Comparison of ENCODE assay signal across 17 cellular contexts in the genomic region with DNA sequence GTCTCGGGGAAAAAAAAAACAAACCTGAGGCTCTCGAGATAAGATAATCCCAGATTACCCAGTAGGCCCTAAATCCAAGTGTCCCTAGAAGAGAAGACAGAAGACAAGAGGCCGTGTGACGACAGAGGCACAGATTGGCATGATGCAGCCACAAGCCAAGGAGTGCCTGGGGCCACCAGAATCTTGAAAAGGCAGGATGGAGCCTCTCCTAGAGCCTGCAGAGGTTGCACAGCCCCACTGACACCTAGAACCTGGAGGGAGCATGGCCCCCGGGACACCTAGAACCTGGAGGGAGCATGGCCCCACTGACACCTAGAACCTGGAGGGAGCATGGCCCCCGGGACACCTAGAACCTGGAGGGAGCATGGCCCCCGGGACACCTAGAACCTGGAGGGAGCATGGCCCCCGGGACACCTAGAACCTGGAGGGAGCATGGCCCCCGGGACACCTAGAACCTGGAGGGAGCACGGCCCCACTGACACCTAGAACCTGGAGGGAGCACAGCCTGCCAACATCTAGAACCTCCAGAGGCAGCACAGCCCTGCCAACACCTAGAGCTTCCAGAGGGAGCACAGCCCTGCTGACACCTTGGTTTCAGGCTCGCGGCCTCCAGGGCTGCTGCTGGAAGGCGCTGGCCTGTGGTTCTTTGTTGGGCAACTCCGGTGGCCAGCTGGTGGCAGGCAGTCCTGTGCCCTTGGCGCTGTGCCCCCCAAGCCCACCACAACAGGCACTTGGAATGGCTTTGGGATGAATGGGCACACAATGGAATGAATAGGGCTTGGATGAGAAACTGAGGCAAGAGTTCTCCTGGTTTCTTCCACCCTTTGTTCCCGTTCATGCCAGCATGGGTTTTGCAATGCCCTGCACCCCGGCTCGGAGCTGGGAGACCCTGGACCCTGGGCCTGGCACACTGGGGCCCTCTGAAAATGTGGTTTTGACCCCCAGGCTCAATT. TPM values are rescaled to one million over a fixed set of nuclear protein-coding genes. Genes with fewer than 3 reads are reported as not detected.
DNase-seq lines count a peak whose midpoint lies in the region; ATAC-seq, FAIRE-seq and TF ChIP-seq lines count a peak whose summit lies in the region.
"Had no signal": no experiment of that assay in that cellular context is flagged by ENCODE, and none has a peak within 500 bp of the region (broad histone marks: within the 10 kb centered on the region; RNA-seq: fewer than 3 reads in every experiment).

No MANE protein-coding gene starts in this region.

- BruUV-seq in HepG2 (replicated peaks; lab: Mats Ljungman, UMichigan) = no TSS peak

- H3K9me2 ChIP-seq in SU-DHL-6 (replicated peaks; ENCODE audit: insufficient read depth, low read length) = no peaks in the 10 kb centered on the region

- TF ChIP-seq EP300 in HepG2 (IDR thresholded peaks at IDR 0.05; ENCODE audit: low read depth in 2 of 2, low read length in 2 of 2) (no peak), HepG2 (CRISPR knock-in tag; IDR thresholded peaks at IDR 0.05; ENCODE audit: borderline replicate concordance) (no peak)

- H3K79me2 ChIP-seq in SU-DHL-6 (ENCODE audit: insufficient read depth, low read length) (peaks cover 63% of the 10 kb centered on the region), HepG2 (ENCODE audit: insufficient read depth, low read length) (peaks cover 81% of the 10 kb centered on the region)

- H2AFZ ChIP-seq in SU-DHL-6 (ENCODE audit: low read depth, low read length, severe bottlenecking) (no peak overlapping the region), HepG2 (ENCODE audit: low read length) (no peak overlapping the region)
- H2AFZ ChIP-seq: GM23248 had no signal

- FAIRE-seq in HepG2 (lab: Jason Lieb, UNC) = no peak
- no peak for FAIRE-seq in D721Med (lab: Jason Lieb, UNC)

- peaks cover 33% of the 10 kb centered on the region for H3F3A ChIP-seq in SU-DHL-6 (ENCODE audit: insufficient read depth)

- H3K4me3 ChIP-seq in SU-DHL-6 (ENCODE audit: insufficient read depth, low read length, poor library complexity, severe bottlenecking) = no peak overlapping the region
- no peak overlapping the region for H3K4me3 ChIP-seq in HepG2 (replicated peaks in 1 of 3; ENCODE audit: insufficient read depth in 1 of 3, low read depth in 2 of 3, low read length in 3 of 3)
- no peak overlapping the region for H3K4me3 ChIP-seq in aorta (ENCODE audit: low read length in 2 of 2)
- no peak overlapping the region for H3K4me3 ChIP-seq in H7 (ENCODE audit: insufficient read depth, low read depth, low read length)
- H3K4me3 ChIP-seq: GM23248, SK-N-MC had no signal

- WGBS in HepG2 (ENCODE audit: low lambda C conversion rate) = over 99% methylated on average over 10 of the region's 18 CpGs
- WGBS in aorta, 2 donors = 91 to 97% methylated on average over 15 to 18 of the region's 18 CpGs

- CTCF ChIA-PET in HepG2 (lab: Yijun Ruan, JAX; ENCODE audit: low intra/inter-chr PET ratio, low total read pairs) = no interaction called here

- H4K20me1 ChIP-seq in SU-DHL-6 (ENCODE audit: low read depth, low read length) (no peaks in the 10 kb centered on the region), HepG2 (ENCODE audit: insufficient read depth, low read length) (peaks cover 40% of the 10 kb centered on the region; the same call in 1 of the 2 replicates)

- in situ Hi-C loops in HepG2 (cut with HindIII; ENCODE audit: extremely low pct_ligation_motif_present, low pct_unique_long_range_greater_than_20kb) = no loop called here

- H3K4me1 ChIP-seq in HepG2 (ENCODE audit: insufficient read depth, low read length) (no peaks in the 10 kb centered on the region), aorta (ENCODE audit: control insufficient read depth in 1 of 2, insufficient read depth in 2 of 2, low read length in 2 of 2) (no peaks in the 10 kb centered on the region)
- H3K4me1 ChIP-seq: Caco-2 had no signal

- no peak for TF ChIP-seq POLR2A in HepG2 (IDR thresholded peaks at IDR 0.05; ENCODE audit: insufficient read depth in 1 of 2, low read depth in 2 of 2, low read length in 2 of 2)

- H3K4me2 ChIP-seq in SU-DHL-6 (ENCODE audit: low read depth, low read length, poor library complexity, severe bottlenecking) = no peak overlapping the region
- H3K4me2 ChIP-seq in HepG2 (ENCODE audit: low read depth, low read length) = no peak overlapping the region

- H3K9ac ChIP-seq in SU-DHL-6 (ENCODE audit: low read length) (no peak overlapping the region), HepG2 (ENCODE audit: insufficient read depth, low read depth, low read length) (no peak overlapping the region)
- H3K9ac ChIP-seq: GM23248 had no signal

- H3K36me3 ChIP-seq in SU-DHL-6 (ENCODE audit: low read length) = no peaks in the 10 kb centered on the region
- H3K36me3 ChIP-seq in HepG2 (replicated peaks in 1 of 2; ENCODE audit: control insufficient read depth in 1 of 2, insufficient read depth in 2 of 2, low read length in 2 of 2) = peaks cover 2 to 21% of the 10 kb centered on the region in 2 experiments; a peak in 2 of 5 replicates
- H3K36me3 ChIP-seq in aorta (ENCODE audit: control insufficient read depth in 1 of 2, insufficient read depth in 2 of 2, low read length in 1 of 2) = no peaks in the 10 kb centered on the region
- no peaks in the 10 kb centered on the region; the same call in 1 of the 2 replicates for H3K36me3 ChIP-seq in H7 (replicated peaks; ENCODE audit: control insufficient read depth, insufficient read depth, low read length)

- intact Hi-C loops in left ventricle myocardium superior (cut with micrococcal nuclease) = no loop called here
- intact Hi-C loops in left cardiac atrium (cut with DNase I) = no loop called here
- intact Hi-C loops in HepG2 (cut with micrococcal nuclease; ENCODE audit: unreplicated experiment) = no loop called here
- intact Hi-C loops in aorta (cut with DNase I) = no loop called here

- peak; percentile 29 for DNase-seq in left ventricle myocardium superior
- DNase-seq in left cardiac atrium = no peak
- DNase-seq in HepG2 (ENCODE audit: low spot score) = no peak
- peak; percentile 35 to 40 for DNase-seq in aorta
- DNase-seq in H7 = no peak
- DNase-seq in D721Med (ENCODE audit: insufficient read length, low spot score) = no peak
- no peak for DNase-seq in activated naive CD4-positive, alpha-beta T cell treated with anti-CD3 and anti-CD28 coated beads, Interleukin-2, amount 50 U/mL, for 16 hours
- DNase-seq: Caco-2; CD4-positive, CD25-positive, alpha-beta regulatory T cell; GM23248; KG1; NCI-H1048; NCI-H1436 treated with DMSO at 0.1 percent for 48 hours; NCI-H2081; NCI-H748 treated with DMSO at 0.1 percent for 48 hours had no signal

- ATAC-seq in left ventricle myocardium superior (no peak), left cardiac atrium (no peak), HepG2 (no peak), aorta (ENCODE audit: low FRiP score) (no peak)

- POLR2A ChIA-PET in HepG2 (lab: Yijun Ruan, JAX) = no interaction called here

- no peak for TF ChIP-seq CTCF in SU-DHL-6 (IDR thresholded peaks at IDR 0.05; ENCODE audit: insufficient read depth, low read length, poor library complexity, severe bottlenecking)
- TF ChIP-seq CTCF in HepG2 (CRISPR knock-in tag; IDR thresholded peaks at IDR 0.05) = no peak
- no peak for TF ChIP-seq CTCF in D721Med (IDR thresholded peaks at IDR 0.05; ENCODE audit: insufficient read depth, missing control alignments)

- no peak for TF ChIP-seq RAD21 in HepG2 (CRISPR knock-in tag; IDR thresholded peaks at IDR 0.05)

- H3K9me3 ChIP-seq in SU-DHL-6 (ENCODE audit: insufficient read depth, low read length) (no peaks in the 10 kb centered on the region), HepG2 (ENCODE audit: low read length) (no peaks in the 10 kb centered on the region), aorta (ENCODE audit: control insufficient read depth, low read length) (no peaks in the 10 kb centered on the region)
- H3K9me3 ChIP-seq: Caco-2 had no signal

- H3K27ac ChIP-seq in SU-DHL-6 (ENCODE audit: low read depth, low read length) (peak overlapping the region; percentile 99), HepG2 (ENCODE audit: extremely low read length, insufficient read depth, low read length) (no peak overlapping the region), aorta (ENCODE audit: low read depth in 1 of 2, low read length in 2 of 2) (no peak overlapping the region)
- H3K27ac ChIP-seq: GM23248, SK-N-MC had no signal

- H3K27me3 ChIP-seq in SU-DHL-6 (ENCODE audit: low read length) = no peaks in the 10 kb centered on the region
- no peaks in the 10 kb centered on the region for H3K27me3 ChIP-seq in HepG2 (ENCODE audit: control insufficient read depth in 1 of 2, insufficient read depth in 2 of 2, low read length in 2 of 2)
- no peaks in the 10 kb centered on the region for H3K27me3 ChIP-seq in aorta (ENCODE audit: control insufficient read depth in 1 of 2, insufficient read depth in 2 of 2, low read length in 1 of 2)
- H3K27me3 ChIP-seq in H7 (ENCODE audit: control insufficient read depth, insufficient read depth, low read length) = no peaks in the 10 kb centered on the region

RNA-seq across cellular contexts. Expression of a gene that starts 39.2 kb away (rescaled TPM):
- total RNA-seq in left ventricle myocardium superior = 6.1 TPM
- total RNA-seq in left cardiac atrium = 1 to 10 TPM; 8.3 to 9.6 TPM
- 21.2 and 22.5 TPM in 2 replicates for total RNA-seq in HepG2 (2016; rRNA removed; fragmentation: Illumina TruSeq; extraction: Trizol)
- 11.6 and 15.3 TPM in 2 replicates for total RNA-seq in HepG2 (2016; cell fraction: cytosol; rRNA removed; fragmentation: Illumina TruSeq; extraction: Trizol; ENCODE audit: low read depth)
- 17.5 and 22.6 TPM in 2 replicates for total RNA-seq in HepG2 (2016; cell fraction: insoluble cytoplasmic fraction; rRNA removed; fragmentation: Illumina TruSeq; extraction: Trizol)
- 15.0 and 15.8 TPM in 2 replicates for total RNA-seq in HepG2 (2016; cell fraction: membrane; rRNA removed; fragmentation: Illumina TruSeq; extraction: Trizol)
- total RNA-seq in HepG2 (2016; cell fraction: nucleus; rRNA removed; fragmentation: Illumina TruSeq; extraction: Trizol) = 24.8 and 26.3 TPM in 2 replicates
- polyA plus RNA-seq in HepG2 (2011; rRNA removed) = 22.9 and 32.7 TPM in 2 replicates
- polyA plus RNA-seq in HepG2 (2011; cell fraction: cytosol; rRNA removed) = 23.2 and 24.2 TPM in 2 replicates
- 70.9 and 79.3 TPM in 2 replicates for polyA plus RNA-seq in HepG2 (2011; cell fraction: nucleus; rRNA removed)
- 34.9 and 35.5 TPM in 2 replicates for polyA plus RNA-seq in HepG2 (2012)
- 2.1 and 2.5 TPM in 2 replicates for polyA plus RNA-seq in HepG2 (2016; cell fraction: cytosol; fragmentation: Illumina TruSeq; extraction: Trizol; ENCODE audit: low read depth)
- 21.5 and 26.8 TPM in 2 replicates for polyA plus RNA-seq in HepG2 (2016; cell fraction: insoluble cytoplasmic fraction; fragmentation: Illumina TruSeq; extraction: Trizol; ENCODE audit: low read depth)
- 8.7 and 9.2 TPM in 2 replicates for polyA plus RNA-seq in HepG2 (2016; cell fraction: membrane; fragmentation: Illumina TruSeq; extraction: Trizol; ENCODE audit: low read depth)
- polyA plus RNA-seq in HepG2 (2016; cell fraction: nucleus; fragmentation: Illumina TruSeq; extraction: Trizol; ENCODE audit: insufficient read depth, low read depth) = 61.9 and 62.3 TPM in 2 replicates
- polyA minus RNA-seq in HepG2 (2011; rRNA and poly(A)+ RNA removed; ENCODE audit: low replicate concordance) = 37.6 and 51.8 TPM in 2 replicates
- 33.6 and 35.2 TPM in 2 replicates for polyA minus RNA-seq in HepG2 (2011; cell fraction: cytosol; rRNA and poly(A)+ RNA removed)
- 32.7 and 34.4 TPM in 2 replicates for polyA minus RNA-seq in HepG2 (2011; cell fraction: nucleus; rRNA and poly(A)+ RNA removed)
- total RNA-seq in aorta = 10 to 100 TPM; 12.0 to 25.4 TPM
- polyA plus RNA-seq in aorta = 10 to 100 TPM in 1 of 2 donors, 1 to 10 TPM in 1; 9.0 to 11.6 TPM
- total RNA-seq in H7 (2014; rRNA removed; shearing (Covaris generic)) = 17.7 and 26.9 TPM in 2 replicates

Comparison
In these comparisons a context has a peak if more than half of its experiments do, and no peak if none do; other contexts are left out.
1. DNase-seq: peak in left ventricle myocardium superior (single experiment) and aorta (2 of 2); none in left cardiac atrium (single experiment), HepG2 (single experiment), H7 (single experiment), D721Med (single experiment) and activated naive CD4-positive, alpha-beta T cell treated with anti-CD3 and anti-CD28 coated beads, Interleukin-2, amount 50 U/mL, for 16 hours (single experiment).